Comparison of ENCODE assay signal across 11 cellular contexts in genomic region chr4:24433515-24434192, GRCh38.
"Had no signal": no experiment of that assay in that cellular context is flagged by ENCODE, and none has a peak within 500 bp of the region (broad histone marks: within the 10 kb centered on the region; RNA-seq: fewer than 3 reads in every experiment).

No MANE protein-coding gene starts in this region.

- H3K27me3 ChIP-seq: sigmoid colon had no signal

- H3K4me3 ChIP-seq: lung, sigmoid colon had no signal

- ATAC-seq: naive thymus-derived CD4-positive, alpha-beta T cell had no signal

- H3K36me3 ChIP-seq: sigmoid colon had no signal

- DNase-seq: activated CD4-positive, alpha-beta T cell treated with anti-CD3 and anti-CD28 coated beads for 4 hours; activated naive CD4-positive, alpha-beta T cell; cortex of kidney; effector memory CD4-positive, alpha-beta T cell; naive thymus-derived CD4-positive, alpha-beta T cell; sigmoid colon; stimulated activated CD4-positive, alpha-beta T cell treated with anti-CD3 and anti-CD28 coated beads, Interleukin-12 subunit alpha, Interleukin-12 subunit beta, amount 100 ng/mL, for 4 hours; stimulated activated naive CD4-positive, alpha-beta T cell treated with Interleukin-2 at 50 U/mL for 16 hours; T1000; trophoblast cell had no signal

- H3K4me1 ChIP-seq: sigmoid colon had no signal

- H3K27ac ChIP-seq: sigmoid colon had no signal

- H3K9me3 ChIP-seq: sigmoid colon had no signal
